12 cellular contexts compared by ENCODE assay signal in the genomic region with DNA sequence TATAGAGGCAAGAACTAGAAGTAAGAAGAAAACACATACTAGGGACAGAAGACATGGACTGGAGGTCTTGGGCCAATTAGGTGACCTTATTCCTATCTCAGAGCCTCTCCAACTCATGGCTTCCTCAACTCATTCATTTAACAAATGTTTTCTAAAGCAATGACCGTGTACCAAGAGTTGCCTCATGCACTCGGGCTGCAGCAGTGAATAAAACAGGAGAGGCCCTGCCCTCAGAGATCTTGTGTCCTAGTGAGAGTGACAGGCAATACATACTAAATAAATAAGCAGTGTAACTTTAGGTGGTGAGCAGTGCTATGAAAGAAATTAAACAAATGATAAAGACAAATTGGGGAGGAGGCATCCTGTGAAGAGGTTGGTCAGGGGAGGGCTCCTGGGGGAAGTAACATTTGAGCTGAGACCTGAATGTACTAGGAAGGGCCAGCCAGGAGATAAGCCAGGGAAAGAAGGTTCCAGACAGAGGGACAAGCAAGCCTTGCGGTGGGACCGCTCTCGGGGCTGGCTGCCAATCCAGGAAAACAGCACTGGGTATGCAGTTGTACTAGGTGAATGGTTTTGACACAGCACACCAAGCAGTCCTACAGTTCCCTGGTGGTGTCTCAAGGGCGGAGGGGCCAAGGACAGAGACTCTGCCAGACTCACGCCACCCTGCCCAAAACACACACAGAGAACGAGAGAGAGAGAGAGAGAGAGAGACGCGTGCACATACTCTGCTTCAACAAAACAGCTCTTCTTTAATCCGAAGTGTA. TPM values are rescaled to one million over a fixed set of nuclear protein-coding genes. Genes with fewer than 3 reads are reported as not detected.
DNase-seq lines count a peak whose midpoint lies in the region; ATAC-seq and TF ChIP-seq lines count a peak whose summit lies in the region.
"Had no signal": no experiment of that assay in that cellular context is flagged by ENCODE, and none has a peak within 500 bp of the region (broad histone marks: within the 10 kb centered on the region; RNA-seq: fewer than 3 reads in every experiment).

No MANE protein-coding gene starts in this region.

- H3K27me3 Mint-ChIP-seq in activated T-helper 17 cell treated with anti-CD3 and anti-CD28 coated beads, Interleukin-2, amount 50 U/mL, for 72 hours: no peaks in the 10 kb centered on the region

- H3K36me3 Mint-ChIP-seq in activated T-helper 17 cell treated with anti-CD3 and anti-CD28 coated beads, Interleukin-2, amount 50 U/mL, for 72 hours (ENCODE audit: low read depth): no peaks in the 10 kb centered on the region
- H3K36me3 Mint-ChIP-seq: immature natural killer cell had no signal

- intact Hi-C loops in left cardiac atrium (cut with DNase I) (loop anchor here in 1 of 2 donors (5.0 kb wide), 1 partner anchor 50 kb away; no protein-coding TSS in a partner anchor), spleen (cut with DNase I; ENCODE audit: low total_unique reads) (no loop called here)

- DNase-seq in H7 (peak; percentile 21), left cardiac atrium (peak; percentile 52), spleen (no peak), DMS53 treated with DMSO at 0.1 percent for 48 hours (lab: John Stamatoyannopoulos, UW; ENCODE audit: unreplicated experiment) (no peak), putamen (ENCODE audit: low spot score) (no peak), SW480 (ENCODE audit: low spot score) (no peak)
- DNase-seq: GOT3; immature natural killer cell; NCI-H2107; stimulated activated CD4-positive, alpha-beta T cell treated with anti-CD3 and anti-CD28 coated beads, Interleukin-15, amount 100 ng/mL, for 24 hours had no signal

- TF ChIP-seq CTCF in spleen (IDR thresholded peaks at IDR 0.05 in 8 of 11, conservative IDR thresholded peaks at IDR 0.05 in 3 of 11): no peak

- no peaks in the 10 kb centered on the region for H3K9me3 ChIP-seq in spleen

- WGBS in spleen, 5 donors: 81 to 89% (median 83%) methylated on average over 11 of the region's 11 CpGs

- peaks cover 34% of the 10 kb centered on the region for H3K4me1 Mint-ChIP-seq in activated T-helper 17 cell treated with anti-CD3 and anti-CD28 coated beads, Interleukin-2, amount 50 U/mL, for 72 hours

- H3K4me1 ChIP-seq in spleen: peaks cover 0 to 78% (median 31%) of the 10 kb centered on the region in 6 donors

- no peaks in the 10 kb centered on the region for H3K9me3 Mint-ChIP-seq in activated T-helper 17 cell treated with anti-CD3 and anti-CD28 coated beads, Interleukin-2, amount 50 U/mL, for 72 hours
- H3K9me3 Mint-ChIP-seq: immature natural killer cell had no signal

- peak overlapping the region in 7 of 8 donors; percentile 61 to 85 (median 80) for H3K27ac ChIP-seq in spleen

- H3K4me3 ChIP-seq in H7 (ENCODE audit: insufficient read depth, low read depth, low read length) (no peak overlapping the region), spleen (peak overlapping the region in 2 of 8 donors; percentile 19 to 47)

- peak overlapping the region; percentile 77 for H3K4me3 Mint-ChIP-seq in activated T-helper 17 cell treated with anti-CD3 and anti-CD28 coated beads, Interleukin-2, amount 50 U/mL, for 72 hours
- H3K4me3 Mint-ChIP-seq: immature natural killer cell had no signal

- no peak for ATAC-seq in activated T-helper 17 cell treated with anti-CD3 and anti-CD28 coated beads, Interleukin-2, amount 50 U/mL, for 72 hours (replicated peaks)
- ATAC-seq in left cardiac atrium: peak; percentile 31 to 44

- TF ChIP-seq POLR2A in spleen (IDR thresholded peaks at IDR 0.05): no peak

- H3K27me3 ChIP-seq in H7 (ENCODE audit: control insufficient read depth, insufficient read depth, low read length) (no peaks in the 10 kb centered on the region), spleen (replicated peaks in 1 of 7) (no peaks in the 10 kb centered on the region)

- H3K36me3 ChIP-seq in H7 (replicated peaks; ENCODE audit: control insufficient read depth, insufficient read depth, low read length): no peaks in the 10 kb centered on the region
- H3K36me3 ChIP-seq in spleen: no peaks in the 10 kb centered on the region

- H3K27ac Mint-ChIP-seq in activated T-helper 17 cell treated with anti-CD3 and anti-CD28 coated beads, Interleukin-2, amount 50 U/mL, for 72 hours: peak overlapping the region; percentile 65

RNA-seq across cellular contexts. Expression of gene NINJ2, which starts 1.3 kb away (rescaled TPM):
- total RNA-seq in H7 (2014; rRNA removed; shearing (Covaris generic)): 0.74 and 2.6 TPM in 2 replicates
- total RNA-seq in activated T-helper 17 cell treated with anti-CD3 and anti-CD28 coated beads, Interleukin-2, amount 50 U/mL, for 72 hours: 10 to 100 TPM in 1 of 2 donors, 1 to 10 TPM in 1; 9.2 to 19.9 TPM
- total RNA-seq in left cardiac atrium (1 to 10 TPM; 5.2 to 7.0 TPM), spleen (10 to 100 TPM in 5 of 7 donors, 1 to 10 TPM in 2; 6.6 to 18.8 (median 10.3) TPM)
- 10 to 100 TPM in 1 of 3 donors, 1 to 10 TPM in 2; 7.0 to 13.5 (median 8.6) TPM for polyA plus RNA-seq in spleen
- polyA plus RNA-seq: neural cell had no signal

Comparison
In these comparisons a context has a peak if more than half of its experiments do, and no peak if none do; other contexts are left out.
1. DNase-seq: peak in H7 (single experiment) and left cardiac atrium (single experiment); none in spleen (single experiment), DMS53 treated with DMSO at 0.1 percent for 48 hours (single experiment), putamen (single experiment) and SW480 (single experiment).